Comparison of ENCODE assay signal across 18 cellular contexts in genomic region chr9:126017758-126018157, GRCh38.
DNase-seq lines count a peak whose midpoint lies in the region; ATAC-seq and TF ChIP-seq lines count a peak whose summit lies in the region.
"Had no signal": no experiment of that assay in that cellular context is flagged by ENCODE, and none has a peak within 500 bp of the region (broad histone marks: within the 10 kb centered on the region; RNA-seq: fewer than 3 reads in every experiment).

No MANE protein-coding gene starts in this region.

- no peaks in the 10 kb centered on the region for H4K20me1 ChIP-seq in SK-N-SH (ENCODE audit: insufficient read depth)
- H4K20me1 ChIP-seq: BLaER1 treated with 17β-estradiol and CSF1 and Interleukin-3, amounts not matched to agents 10 nM and 100 nM had no signal

- no peak for ATAC-seq in SK-N-SH treated with all-trans-retinoic acid at 6 μM for 48 hours
- ATAC-seq in HG03097 (IDR thresholded peaks at IDR 0.05; ENCODE audit: low FRiP score, unreplicated experiment), result no peak
- ATAC-seq: CD8-positive, alpha-beta T cell had no signal

- H3K4me3 ChIP-seq in SK-N-SH (ENCODE audit: low read depth in 2 of 2, low read length in 1 of 2) (no peak overlapping the region), HEK293 (ENCODE audit: low read depth, low read length) (no peak overlapping the region)
- H3K4me3 ChIP-seq: A549; BLaER1 treated with 17β-estradiol and CSF1 and Interleukin-3, amounts not matched to agents 10 nM and 100 nM had no signal

- H3K27ac Mint-ChIP-seq in nephron progenitor cell, result peak overlapping the region; percentile 52
- H3K27ac Mint-ChIP-seq: B cell; CD4-positive, alpha-beta T cell; CD8-positive, alpha-beta T cell had no signal

- H3K4me1 Mint-ChIP-seq in nephron progenitor cell, result no peaks in the 10 kb centered on the region
- H3K4me1 Mint-ChIP-seq: B cell had no signal

- POLR2A ChIA-PET in SK-N-SH (lab: Yijun Ruan, JAX), result interaction anchor here (0.5 kb wide), 1 partner anchor 1171 kb away, joined by 5 read pairs; no protein-coding TSS in a partner anchor
- POLR2A ChIA-PET in HEK293 (lab: Yijun Ruan, JAX), result no interaction called here

- DNase-seq in SK-N-SH, result no peak
- DNase-seq in nephron progenitor cell, result no peak
- DNase-seq in NCI-H1417 treated with DMSO at 0.1 percent for 48 hours (lab: John Stamatoyannopoulos, UW), result no peak
- DNase-seq: AML-193; Caco-2; Calu3; CD4-positive, alpha-beta T cell; CD8-positive, alpha-beta T cell; DMS79 treated with DMSO at 0.1 percent for 48 hours; GF-D8 had no signal

- CTCF ChIA-PET in SK-N-SH (lab: Yijun Ruan, JAX) (interaction anchor here (0.9 to 1.4 kb wide), 3 partner anchors 11 to 481 kb away, joined by 3 to 5 read pairs (median 4); no protein-coding TSS in a partner anchor), HEK293 (lab: Yijun Ruan, JAX) (no interaction called here)

- 84% methylated on average over 4 of the region's 4 CpGs for WGBS in SK-N-SH (ENCODE audit: low lambda C conversion rate)

- no peaks in the 10 kb centered on the region for H3K4me1 ChIP-seq in SK-N-SH (ENCODE audit: control insufficient read depth in 1 of 2, insufficient read depth in 2 of 2, low read depth in 1 of 2, low read length in 1 of 2)
- H3K4me1 ChIP-seq in HEK293 (ENCODE audit: control insufficient read depth, insufficient read depth, low read length), result no peaks in the 10 kb centered on the region
- H3K4me1 ChIP-seq: A549, Caco-2 had no signal

- H3K9me2 ChIP-seq in SK-N-SH, result no peaks in the 10 kb centered on the region

- H3K36me3 Mint-ChIP-seq in nephron progenitor cell (ENCODE audit: low read depth), result no peaks in the 10 kb centered on the region
- H3K36me3 Mint-ChIP-seq: CD8-positive, alpha-beta T cell had no signal

- no peaks in the 10 kb centered on the region for H3K36me3 ChIP-seq in SK-N-SH (replicated peaks in 1 of 2; ENCODE audit: control insufficient read depth in 1 of 2, insufficient read depth in 2 of 2, low read length in 1 of 2)
- no peaks in the 10 kb centered on the region for H3K36me3 ChIP-seq in HEK293 (ENCODE audit: control insufficient read depth in 2 of 2, insufficient read depth in 1 of 2, low read length in 2 of 2)
- H3K36me3 ChIP-seq: BLaER1 treated with 17β-estradiol and CSF1 and Interleukin-3, amounts not matched to agents 10 nM and 100 nM had no signal

- H3K9me3 ChIP-seq in SK-N-SH, result no peaks in the 10 kb centered on the region
- H3K9me3 ChIP-seq in HEK293 (ENCODE audit: control insufficient read depth, insufficient read depth, low read depth, low read length), result no peaks in the 10 kb centered on the region
- H3K9me3 ChIP-seq: A549; BLaER1 treated with 17β-estradiol and CSF1 and Interleukin-3, amounts not matched to agents 10 nM and 100 nM; Caco-2 had no signal

- peaks cover 4% of the 10 kb centered on the region; the same call in 1 of the 2 replicates for H3K27me3 ChIP-seq in SK-N-SH (ENCODE audit: insufficient read depth)
- H3K27me3 ChIP-seq: BLaER1 treated with 17β-estradiol and CSF1 and Interleukin-3, amounts not matched to agents 10 nM and 100 nM had no signal

- H3K9ac ChIP-seq in SK-N-SH, result no peak overlapping the region
- H3K9ac ChIP-seq: BLaER1 treated with 17β-estradiol and CSF1 and Interleukin-3, amounts not matched to agents 10 nM and 100 nM had no signal

- no peak for TF ChIP-seq RAD21 in SK-N-SH (IDR thresholded peaks at IDR 0.05; ENCODE audit: low read length)

- H3K27ac ChIP-seq in SK-N-SH (ENCODE audit: low read depth in 2 of 2, low read length in 1 of 2), result no peak overlapping the region
- H3K27ac ChIP-seq in HEK293 (ENCODE audit: extremely low read depth, low read depth, low read length), result no peak overlapping the region
- H3K27ac ChIP-seq: 22Rv1; A549; BLaER1 treated with 17β-estradiol and CSF1 and Interleukin-3, amounts not matched to agents 10 nM and 100 nM; C4-2B had no signal

- no peaks in the 10 kb centered on the region for H3F3A ChIP-seq in SK-N-SH (replicated peaks; ENCODE audit: insufficient read depth)

- no peak overlapping the region for H3K4me2 ChIP-seq in SK-N-SH
- H3K4me2 ChIP-seq: A549; BLaER1 treated with 17β-estradiol and CSF1 and Interleukin-3, amounts not matched to agents 10 nM and 100 nM had no signal

- H2AFZ ChIP-seq in SK-N-SH (ENCODE audit: low read depth), result no peak overlapping the region

- no peak for TF ChIP-seq CTCF in SK-N-SH (IDR thresholded peaks at IDR 0.05)
- TF ChIP-seq CTCF in HEK293 (tag by site-specific recombination; IDR thresholded peaks at IDR 0.05), result no peak
- no peak for TF ChIP-seq CTCF in nephron progenitor cell (IDR thresholded peaks at IDR 0.05)

- no peaks in the 10 kb centered on the region for H3K79me2 ChIP-seq in SK-N-SH (ENCODE audit: insufficient read depth)

- H3K27me3 Mint-ChIP-seq in nephron progenitor cell (ENCODE audit: low read depth, poor library complexity), result peaks cover 26% of the 10 kb centered on the region

- no peak overlapping the region for H3K4me3 Mint-ChIP-seq in nephron progenitor cell
- H3K4me3 Mint-ChIP-seq: B cell; CD4-positive, alpha-beta T cell; CD8-positive, alpha-beta T cell had no signal

- no peak for TF ChIP-seq EP300 in SK-N-SH (IDR thresholded peaks at IDR 0.05; ENCODE audit: borderline replicate concordance in 1 of 2, low read depth in 1 of 2, low read length in 1 of 2)

- H3K9me3 Mint-ChIP-seq in nephron progenitor cell, result no peaks in the 10 kb centered on the region
- H3K9me3 Mint-ChIP-seq: CD4-positive, alpha-beta T cell; CD8-positive, alpha-beta T cell had no signal

TF ChIP-seq in SK-N-SH treated with all-trans-retinoic acid at 6 μM for 48 hours, 23 proteins besides CTCF, POLR2A, EP300 and RAD21:
- TF ChIP-seq CSDC2 (CRISPR knock-in tag; IDR thresholded peaks at IDR 0.05) (no peak), TOX (CRISPR knock-in tag; IDR thresholded peaks at IDR 0.05; ENCODE audit: borderline replicate concordance) (no peak), ZFP3 (CRISPR knock-in tag; IDR thresholded peaks at IDR 0.05) (peak; percentile 71; the same call in 1 of the 2 replicates), RARB (CRISPR knock-in tag; IDR thresholded peaks at IDR 0.05) (no peak), ZNF8 (CRISPR knock-in tag; IDR thresholded peaks at IDR 0.05) (no peak), ISL1 (CRISPR knock-in tag; IDR thresholded peaks at IDR 0.05) (no peak), ZNF565 (CRISPR knock-in tag; conservative IDR thresholded peaks at IDR 0.05; ENCODE audit: low read depth) (no peak)

TF ChIP-seq in SK-N-SH, 30 proteins besides CTCF, POLR2A, EP300 and RAD21:
- TF ChIP-seq NFIC (IDR thresholded peaks at IDR 0.05; ENCODE audit: borderline replicate concordance) (no peak), USF1 (IDR thresholded peaks at IDR 0.05; ENCODE audit: borderline replicate concordance, low read depth) (no peak), FOXJ3 (CRISPR knock-in tag; IDR thresholded peaks at IDR 0.05) (no peak)

TF ChIP-seq in HEK293, 187 proteins besides CTCF, POLR2A, EP300 and RAD21:
- TF ChIP-seq ZNF404 (tag by site-specific recombination; IDR thresholded peaks at IDR 0.05) (no peak), ZFP3 (tag by site-specific recombination; IDR thresholded peaks at IDR 0.05; ENCODE audit: low read depth) (peak; percentile 54; the same call in 1 of the 2 replicates)
